In genomic region chr19:42634409-42635232, GRCh38 we compare ENCODE assay signal across 8 cellular contexts. TPM values are rescaled to one million over a fixed set of nuclear protein-coding genes. Genes with fewer than 3 reads are reported as not detected.
DNase-seq lines count a peak whose midpoint lies in the region; ATAC-seq and TF ChIP-seq lines count a peak whose summit lies in the region.

No MANE protein-coding gene starts in this region.

- CTCF ChIA-PET in activated CD4-positive, alpha-beta T cell treated with anti-CD3 and anti-CD28 coated beads for 36 hours (lab: Charles Lee) = interaction anchor here (0.7 to 1.7 kb wide), 19 partner anchors 9 to 1434 kb away, joined by 3 to 7 read pairs (median 3); no protein-coding TSS in a partner anchor

- intact Hi-C loops in activated CD4-positive, alpha-beta T cell treated with anti-CD3 and anti-CD28 coated beads for 36 hours (cut with DNase I, micrococcal nuclease) = loop anchor here (10.0 kb wide), 1 partner anchor 140 kb away; no protein-coding TSS in a partner anchor

- H3K27me3 Mint-ChIP-seq in activated CD4-positive, alpha-beta T cell treated with anti-CD3 and anti-CD28 coated beads for 36 hours = peaks cover 13% of the 10 kb centered on the region

- no peaks in the 10 kb centered on the region for H3K4me1 Mint-ChIP-seq in activated CD4-positive, alpha-beta T cell treated with anti-CD3 and anti-CD28 coated beads for 36 hours

- no peak overlapping the region for H3K4me3 Mint-ChIP-seq in activated CD4-positive, alpha-beta T cell treated with anti-CD3 and anti-CD28 coated beads for 36 hours

- H3K36me3 Mint-ChIP-seq in activated CD4-positive, alpha-beta T cell treated with anti-CD3 and anti-CD28 coated beads for 36 hours (ENCODE audit: low read depth) = no peaks in the 10 kb centered on the region

- peak; percentile 55 for TF ChIP-seq CTCF in LNCAP (IDR thresholded peaks at IDR 0.05)

- H3K9me3 Mint-ChIP-seq in activated CD4-positive, alpha-beta T cell treated with anti-CD3 and anti-CD28 coated beads for 36 hours (ENCODE audit: low read depth) = no peaks in the 10 kb centered on the region

- H3K27ac Mint-ChIP-seq in activated CD4-positive, alpha-beta T cell treated with anti-CD3 and anti-CD28 coated beads for 36 hours = no peak overlapping the region

- DNase-seq in SIG-M5 treated with dmso at 0.1 percent for 504 hours (lab: John Stamatoyannopoulos, UW; ENCODE audit: unreplicated experiment) (peak; percentile 12), SIG-M5 (lab: John Stamatoyannopoulos, UW) (no peak), fibroblast of the conjunctiva (ENCODE audit: low read depth) (peak; percentile 5), NCI-H2107 treated with DMSO at 0.1 percent for 48 hours (lab: John Stamatoyannopoulos, UW; ENCODE audit: unreplicated experiment) (no peak)
- DNase-seq in activated CD4-positive, alpha-beta T cell treated with anti-CD3 and anti-CD28 coated beads for 36 hours = peak; percentile 72
- peak; percentile 6 for DNase-seq in stimulated activated CD8-positive, alpha-beta memory T cell treated with anti-CD3 and anti-CD28 coated beads, Interleukin-12 subunit alpha, Interleukin-12 subunit beta, amount 100 ng/mL, for 1 hour (ENCODE audit: low read depth)

- peak; percentile 55 for ATAC-seq in activated CD4-positive, alpha-beta T cell treated with anti-CD3 and anti-CD28 coated beads for 36 hours
- ATAC-seq in GM21390 (IDR thresholded peaks at IDR 0.05; ENCODE audit: unreplicated experiment) = no peak

- POLR2A ChIA-PET in activated CD4-positive, alpha-beta T cell treated with anti-CD3 and anti-CD28 coated beads for 36 hours (lab: Charles Lee) = no interaction called here

RNA-seq across cellular contexts. Expression of gene CEACAM8, which starts 39.9 kb away (rescaled TPM):
- total RNA-seq in activated CD4-positive, alpha-beta T cell treated with anti-CD3 and anti-CD28 coated beads for 36 hours = not detected

Comparison
In these comparisons a context has a peak if more than half of its experiments do, and no peak if none do; other contexts are left out.
1. DNase-seq: peak in SIG-M5 treated with dmso at 0.1 percent for 504 hours (single experiment), activated CD4-positive, alpha-beta T cell treated with anti-CD3 and anti-CD28 coated beads for 36 hours (single experiment), fibroblast of the conjunctiva (single experiment) and stimulated activated CD8-positive, alpha-beta memory T cell treated with anti-CD3 and anti-CD28 coated beads, Interleukin-12 subunit alpha, Interleukin-12 subunit beta, amount 100 ng/mL, for 1 hour (single experiment); none in SIG-M5 (single experiment) and NCI-H2107 treated with DMSO at 0.1 percent for 48 hours (single experiment).